Comparison of ENCODE assay signal across 8 cellular contexts in genomic region chr12:53451661-53452158, GRCh38. TPM values are rescaled to one million over a fixed set of nuclear protein-coding genes. Genes with fewer than 3 reads are reported as not detected.
DNase-seq lines count a peak whose midpoint lies in the region; FAIRE-seq and TF ChIP-seq lines count a peak whose summit lies in the region.

Gene PCBP2 (plus strand): TSS chr12:53452102. CDS start chr12:53454801, 2,699 bp downstream.

- no peak within 1 kb of the TSS for H2BK15ac ChIP-seq in H1 (ENCODE audit: low read length)
- H2BK15ac ChIP-seq in mesendoderm (replicated peaks; ENCODE audit: low read depth), result no peak within 1 kb of the TSS

- H3K23ac ChIP-seq in H1 (ENCODE audit: insufficient read length) (no peak within 1 kb of the TSS), mesendoderm (ENCODE audit: low read length) (peak within 1 kb of the TSS; percentile 80)

- peak within 1 kb of the TSS; percentile 98 for H4K5ac ChIP-seq in H1 (ENCODE audit: insufficient read length, low read depth, low read length)
- H4K5ac ChIP-seq in mesendoderm (ENCODE audit: low read length), result peak within 1 kb of the TSS; percentile 23

- no peak within 1 kb of the TSS for H3K14ac ChIP-seq in H1 (ENCODE audit: insufficient read length)

- H3K4ac ChIP-seq in H1 (replicated peaks; ENCODE audit: insufficient read length, low read depth, low read length), result peak within 1 kb of the TSS; percentile 99
- peak within 1 kb of the TSS; percentile 99 for H3K4ac ChIP-seq in mesendoderm (ENCODE audit: low read depth, low read length)

- H3K27me3 ChIP-seq in H1 (replicated peaks in 1 of 4; ENCODE audit: control insufficient read depth in 3 of 4, extremely low read depth in 1 of 4, insufficient read depth in 3 of 4, low read length in 3 of 4) (no peaks in the 10 kb centered on the region), mesendoderm (ENCODE audit: insufficient read depth, low read length, poor library complexity) (no peaks in the 10 kb centered on the region)

- CTCF ChIA-PET in H1 (lab: Charles Lee; ENCODE audit: partially characterized antibody), result interaction anchor here (0.6 to 1.9 kb wide), 7 partner anchors 9 to 177 kb away, joined by 3 to 6 read pairs (median 3); partner anchors contain the start of gene AAAS

- H3K36me3 ChIP-seq in H1 (ENCODE audit: control insufficient read depth in 2 of 4, insufficient read depth in 4 of 4, low read length in 3 of 4) (peaks cover 24 to 35% (median 27%) of the 10 kb centered on the region in 4 experiments), mesendoderm (ENCODE audit: control insufficient read depth, insufficient read depth, low read length) (peaks cover 14% of the 10 kb centered on the region)

- H4K91ac ChIP-seq in H1 (replicated peaks; ENCODE audit: insufficient read length, low read length), result peak within 1 kb of the TSS; percentile 91

- DNase-seq in COR-L47 (lab: John Stamatoyannopoulos, UW) (peak; percentile 99), GM20000 (ENCODE audit: low spot score) (peak; percentile 97), HT1080 (ENCODE audit: low read depth) (peak; percentile 99), NOMO-1 treated with DMSO at 0.1 percent for 48 hours (lab: John Stamatoyannopoulos, UW; ENCODE audit: unreplicated experiment) (peak; percentile 100), H1 (ENCODE audit: low read depth in 1 of 2, low spot score in 2 of 2) (peak; percentile 92 to 98), mesendoderm (peak; percentile 100)
- peak; percentile 80 to 97 (median 92) for DNase-seq in activated CD8-positive, alpha-beta memory T cell treated with anti-CD3 and anti-CD28 coated beads for 48 hours (ENCODE audit: low read depth in 2 of 3, low spot score in 2 of 3)
- DNase-seq in stimulated activated CD8-positive, alpha-beta memory T cell treated with anti-CD3 and anti-CD28 coated beads, Interleukin-15, amount 100 ng/mL, for 24 hours (ENCODE audit: low read depth), result peak; percentile 87

- peak within 1 kb of the TSS; percentile 99 for H3K56ac ChIP-seq in H1 (replicated peaks; ENCODE audit: insufficient read length, low read depth, low read length)
- peak within 1 kb of the TSS; percentile 99 for H3K56ac ChIP-seq in mesendoderm (ENCODE audit: low read length)

- H3K79me2 ChIP-seq in H1 (ENCODE audit: control insufficient read depth in 1 of 2, insufficient read depth in 2 of 2, low read length in 2 of 2) (peaks cover 21 to 42% of the 10 kb centered on the region in 2 experiments), mesendoderm (ENCODE audit: control insufficient read depth, insufficient read depth, low read length) (peaks cover 38% of the 10 kb centered on the region)

- 2% methylated on average over 24 of the region's 32 CpGs; no CpG with 5 or more reads in 1 of the 2 experiments for WGBS in H1 (ENCODE audit: extremely low coverage in 1 of 2, insufficient coverage in 1 of 2, insufficient read length in 1 of 2, insufficient replicate concordance in 2 of 2, low coverage in 1 of 2, low lambda C conversion rate in 2 of 2, missing lambda C conversion rate in 1 of 2), 2 experiments
- no CpG with 5 or more reads among the region's 32 CpGs for WGBS in mesendoderm (ENCODE audit: extremely low coverage, insufficient coverage, low lambda C conversion rate)

- H3K27ac ChIP-seq in H1 (ENCODE audit: low read depth, low read length) (peak within 1 kb of the TSS; percentile 96), mesendoderm (ENCODE audit: low read depth, low read length) (peak within 1 kb of the TSS; percentile 96)

- POLR2A ChIA-PET in H1 (lab: Charles Lee; ENCODE audit: partially characterized antibody), result interaction anchor here (0.6 to 57.6 kb wide), 10 partner anchors 8 to 130 kb away, joined by 3 to 3397 read pairs (median 4); partner anchors contain the start of genes AAAS, MAP3K12, NPFF and PRR13

- TF ChIP-seq POLR2A in H1 (IDR thresholded peaks at IDR 0.05; ENCODE audit: control extremely low read depth in 1 of 2, low read depth in 2 of 2, low read length in 2 of 2), result peak; percentile 91

- 0 out of 2 replicates have a peak within 1 kb of the TSS, but pooled peaks have one; percentile 90 for H2AK5ac ChIP-seq in H1 (ENCODE audit: low read depth, low read length)
- no peak within 1 kb of the TSS for H2AK5ac ChIP-seq in mesendoderm (ENCODE audit: low read length)

- TF ChIP-seq EP300 in H1 (IDR thresholded peaks at IDR 0.05; ENCODE audit: borderline replicate concordance in 1 of 2, low read depth in 2 of 2, low read length in 2 of 2), result peak in 1 of 2 experiments; percentile 86; a peak in 1 of 3 replicates

- H3K79me1 ChIP-seq in H1 (ENCODE audit: low read depth, low read length) (peaks cover 7% of the 10 kb centered on the region; the same call in 1 of the 2 replicates), mesendoderm (ENCODE audit: low read length) (peaks cover 13% of the 10 kb centered on the region)

- H3K4me2 ChIP-seq in H1 (ENCODE audit: insufficient read depth in 1 of 2, low read depth in 2 of 2, low read length in 2 of 2), result peak within 1 kb of the TSS; percentile 73 to 81
- H3K4me2 ChIP-seq in mesendoderm (ENCODE audit: low read length), result peak within 1 kb of the TSS; percentile 97

- H2BK120ac ChIP-seq in H1 (replicated peaks; ENCODE audit: low read depth, low read length) (no peak within 1 kb of the TSS), mesendoderm (ENCODE audit: low read depth, low read length) (no peak within 1 kb of the TSS)

- peaks cover 0 to 8% (median 1%) of the 10 kb centered on the region in 4 experiments; a peak in 3 of 7 replicates for H3K4me1 ChIP-seq in H1 (replicated peaks in 1 of 4; ENCODE audit: control insufficient read depth in 3 of 4, insufficient read depth in 4 of 4, low read length in 3 of 4)
- peaks cover 4% of the 10 kb centered on the region for H3K4me1 ChIP-seq in mesendoderm (ENCODE audit: control insufficient read depth, low read depth, low read length)

- FAIRE-seq in H1 (lab: Jason Lieb, UNC), result peak; percentile 39

- H3K23me2 ChIP-seq in H1 (ENCODE audit: low read depth, low read length), result peaks cover 7% of the 10 kb centered on the region

- no peak; a peak in 1 of 4 replicates for TF ChIP-seq RAD21 in H1 (IDR thresholded peaks at IDR 0.05 in 1 of 2, conservative IDR thresholded peaks at IDR 0.05 in 1 of 2; ENCODE audit: low read depth in 2 of 2, low read length in 2 of 2)

- H3K18ac ChIP-seq in H1 (ENCODE audit: extremely low read depth, low read length), result peak within 1 kb of the TSS; percentile 95
- peak within 1 kb of the TSS; percentile 94 for H3K18ac ChIP-seq in mesendoderm (ENCODE audit: low read length)

- H2BK12ac ChIP-seq in H1 (ENCODE audit: low read depth, low read length), result no peak within 1 kb of the TSS

- no peak within 1 kb of the TSS for H2BK20ac ChIP-seq in H1 (ENCODE audit: low read length)

- H2BK5ac ChIP-seq in H1 (ENCODE audit: low read depth, low read length) (peak within 1 kb of the TSS; percentile 97), mesendoderm (ENCODE audit: low read length) (peak within 1 kb of the TSS; percentile 96)

- TF ChIP-seq CTCF in GM20000 (IDR thresholded peaks at IDR 0.05; ENCODE audit: extremely low read depth, missing control alignments), result peak; percentile 88
- TF ChIP-seq CTCF in H1 (IDR thresholded peaks at IDR 0.05; ENCODE audit: control extremely low read depth in 1 of 3, insufficient read depth in 1 of 3, low read depth in 1 of 3, low read length in 3 of 3), result peak; percentile 72 to 94 (median 85)

- no peak within 1 kb of the TSS for H2AFZ ChIP-seq in H1 (ENCODE audit: low read length)

- no peaks in the 10 kb centered on the region for H3K9me3 ChIP-seq in H1 (ENCODE audit: insufficient read depth in 2 of 2, low read depth in 1 of 2, low read length in 1 of 2)

- H3K4me3 ChIP-seq in H1 (ENCODE audit: extremely low read depth in 1 of 4, insufficient read depth in 2 of 4, low read depth in 3 of 4, low read length in 4 of 4) (peak within 1 kb of the TSS; percentile 89 to 99 (median 94)), mesendoderm (ENCODE audit: low read length) (peak within 1 kb of the TSS; percentile 100)

- H3K9ac ChIP-seq in H1 (replicated peaks in 1 of 4; ENCODE audit: extremely low read depth in 1 of 4, low read depth in 3 of 4, low read length in 3 of 4) (peak within 1 kb of the TSS; percentile 90 to 99 (median 94)), mesendoderm (ENCODE audit: low read length) (peak within 1 kb of the TSS; percentile 100)

- H4K8ac ChIP-seq in H1 (ENCODE audit: extremely low read depth, insufficient read depth, low read length), result peak within 1 kb of the TSS; percentile 99; the same call in 1 of the 2 replicates
- no peak within 1 kb of the TSS for H4K8ac ChIP-seq in mesendoderm (ENCODE audit: low read depth, low read length)

- peaks cover 25 to 27% of the 10 kb centered on the region in 2 experiments for H4K20me1 ChIP-seq in H1 (replicated peaks in 1 of 2; ENCODE audit: control insufficient read depth in 1 of 2, insufficient read depth in 2 of 2, low read length in 2 of 2)

TF ChIP-seq in H1, 55 proteins besides CTCF, POLR2A, EP300 and RAD21 (continues in another document):
- TF ChIP-seq JUND (IDR thresholded peaks at IDR 0.05; ENCODE audit: low read length), result 0 out of 2 replicates have a peak, but pooled peaks have one; percentile 46
- peak; percentile 79 for TF ChIP-seq GTF2F1 (IDR thresholded peaks at IDR 0.05; ENCODE audit: borderline replicate concordance, low read depth, low read length)
- TF ChIP-seq ATF3 (IDR thresholded peaks at IDR 0.05; ENCODE audit: insufficient read depth, low read depth, low read length), result 0 out of 2 replicates have a peak, but pooled peaks have one; percentile 27
- no peak for TF ChIP-seq RNF2 (IDR thresholded peaks at IDR 0.05; ENCODE audit: borderline replicate concordance, low read depth, low read length, missing control alignments, poor library complexity, severe bottlenecking)
- no peak for TF ChIP-seq HDAC2 (IDR thresholded peaks at IDR 0.05; ENCODE audit: borderline replicate concordance in 1 of 2, low read depth in 2 of 2, low read length in 2 of 2)

RNA-seq across cellular contexts. Expression of gene PCBP2, which starts in this region (rescaled TPM):
- total RNA-seq in HT1080 (2014; rRNA removed; shearing (Covaris generic)), result 166 and 243 TPM in 2 replicates
- polyA plus RNA-seq in HT1080 (2015; cell fraction: cytosol; rRNA removed), result 660 and 801 TPM in 2 replicates
- 739 and 834 TPM in 2 replicates for polyA plus RNA-seq in HT1080 (2015; cell fraction: nucleus; rRNA removed)
- total RNA-seq in H1 (2021; fragmentation: NEBNext Ultra II Directional; extraction: Animal tissue kit (Norgen Biotek cat#: 25700)), result 1,114 and 1,123 TPM in 2 replicates
- 470 and 473 TPM in 2 replicates for polyA plus RNA-seq in H1 (2011; rRNA removed)
- polyA plus RNA-seq in H1 (2011; cell fraction: cytosol; rRNA removed), result 420 TPM
- 526 TPM for polyA plus RNA-seq in H1 (2011; cell fraction: nucleus; rRNA removed)
- 987 to 1,115 TPM (median 1,028 TPM) in 4 replicates for polyA plus RNA-seq in H1 (2012, experiment 1 of 2)
- polyA plus RNA-seq in H1 (2012, experiment 2 of 2), result 1,117 TPM
- polyA plus RNA-seq in H1 (2013, experiment 1 of 2), result 462 TPM
- 458 TPM for polyA plus RNA-seq in H1 (2013, experiment 2 of 2)
- 887 and 924 TPM in 2 replicates for polyA minus RNA-seq in H1 (2011; rRNA and poly(A)+ RNA removed)
- polyA minus RNA-seq in H1 (2011; cell fraction: cytosol; rRNA and poly(A)+ RNA removed), result 748 TPM
- 484 TPM for polyA minus RNA-seq in H1 (2011; cell fraction: nucleus; rRNA and poly(A)+ RNA removed)
- 605 TPM for polyA plus RNA-seq in mesendoderm (2013, experiment 1 of 2)
- polyA plus RNA-seq in mesendoderm (2013, experiment 2 of 2), result 607 TPM

Comparison
In these comparisons a context has a peak if more than half of its experiments do, and no peak if none do; other contexts are left out.
1. Peak in every context shown above with its lines: DNase-seq, H3K4me3 ChIP-seq and H3K27ac ChIP-seq.